ENCODE assay signal across 8 cellular contexts in genomic region chr14:64763801-64764511, GRCh38. TPM values are rescaled to one million over a fixed set of nuclear protein-coding genes. Genes with fewer than 3 reads are reported as not detected.
DNase-seq lines count a peak whose midpoint lies in the region; ATAC-seq, FAIRE-seq and TF ChIP-seq lines count a peak whose summit lies in the region.

No MANE protein-coding gene starts in this region.

- H3K9me3 Mint-ChIP-seq in natural killer cell: no peaks in the 10 kb centered on the region

- peaks cover 42 to 68% of the 10 kb centered on the region in 2 donors for H3K4me1 Mint-ChIP-seq in natural killer cell

- H3K36me3 ChIP-seq in BLaER1 treated with 17β-estradiol and CSF1 and Interleukin-3, amounts not matched to agents 10 nM and 100 nM: no peaks in the 10 kb centered on the region

- TF ChIP-seq CTCF in natural killer cell (IDR thresholded peaks at IDR 0.05): no peak

- H3K27ac ChIP-seq in BLaER1 treated with 17β-estradiol and CSF1 and Interleukin-3, amounts not matched to agents 10 nM and 100 nM: peak overlapping the region in 8 of 11 experiments; percentile 46 to 71 (median 59); a peak in 15 of 22 replicates

- ATAC-seq in natural killer cell (no peak), HG03521 (IDR thresholded peaks at IDR 0.05; ENCODE audit: unreplicated experiment) (no peak)
- no peak for ATAC-seq in activated CD4-positive, CD25-positive, alpha-beta regulatory T cell treated with anti-CD3 and anti-CD28 coated beads, Interleukin-2, amount 50 U/mL, for 24 hours

- H3K27me3 ChIP-seq in BLaER1 treated with 17β-estradiol and CSF1 and Interleukin-3, amounts not matched to agents 10 nM and 100 nM: peaks cover 0 to 4% (median 0%) of the 10 kb centered on the region in 11 experiments; a peak in 1 of 22 replicates

- H3K4me3 Mint-ChIP-seq in natural killer cell: peak overlapping the region; percentile 66

- peak overlapping the region in 1 of 2 donors; percentile 23 for H3K27ac Mint-ChIP-seq in natural killer cell

- peak overlapping the region; percentile 90 to 97 (median 95) for H3K4me2 ChIP-seq in BLaER1 treated with 17β-estradiol and CSF1 and Interleukin-3, amounts not matched to agents 10 nM and 100 nM

- peaks cover 0 to 12% of the 10 kb centered on the region in 2 donors for H3K27me3 Mint-ChIP-seq in natural killer cell (ENCODE audit: low read depth in 2 of 2)

- H3K9me3 ChIP-seq in BLaER1 treated with 17β-estradiol and CSF1 and Interleukin-3, amounts not matched to agents 10 nM and 100 nM (replicated peaks in 1 of 11): no peaks in the 10 kb centered on the region

- H3K36me3 Mint-ChIP-seq in natural killer cell: no peaks in the 10 kb centered on the region

- H4K20me1 ChIP-seq in BLaER1 treated with 17β-estradiol and CSF1 and Interleukin-3, amounts not matched to agents 10 nM and 100 nM: no peaks in the 10 kb centered on the region

- DNase-seq in HTR-8/SVneo (ENCODE audit: insufficient read length, low spot score) (peak; percentile 68), brain pericyte (ENCODE audit: low read depth, low spot score) (peak; percentile 60), natural killer cell (no peak), NCI-H226 (no peak), NCI-H774 (lab: John Stamatoyannopoulos, UW) (no peak)

- peaks cover 35 to 50% (median 45%) of the 10 kb centered on the region in 10 experiments for H3K4me1 ChIP-seq in BLaER1 treated with 17β-estradiol and CSF1 and Interleukin-3, amounts not matched to agents 10 nM and 100 nM

- H3K4me3 ChIP-seq in BLaER1 treated with 17β-estradiol and CSF1 and Interleukin-3, amounts not matched to agents 10 nM and 100 nM: peak overlapping the region in 9 of 10 experiments; percentile 20 to 65 (median 52); a peak in 14 of 20 replicates

- peak overlapping the region in 9 of 11 experiments; percentile 44 to 75 (median 57); a peak in 17 of 22 replicates for H3K9ac ChIP-seq in BLaER1 treated with 17β-estradiol and CSF1 and Interleukin-3, amounts not matched to agents 10 nM and 100 nM

- intact Hi-C loops in natural killer cell (cut with micrococcal nuclease): loop anchor here (1.0 kb wide), 1 partner anchor 93 kb away; no protein-coding TSS in a partner anchor

- no peak for FAIRE-seq in HTR-8/SVneo (lab: Jason Lieb, UNC)

RNA-seq across cellular contexts. Expression of gene PLEKHG3, which starts 59.7 kb away (rescaled TPM):
- 100 to 1,000 TPM; 184 to 285 (median 225) TPM for total RNA-seq in natural killer cell

Comparison
In these comparisons a context has a peak if more than half of its experiments do, and no peak if none do; other contexts are left out.
1. DNase-seq: peak in HTR-8/SVneo (single experiment) and brain pericyte (single experiment); none in natural killer cell (single experiment), NCI-H226 (single experiment) and NCI-H774 (single experiment).